26 cellular contexts compared by ENCODE assay signal in the genomic region with DNA sequence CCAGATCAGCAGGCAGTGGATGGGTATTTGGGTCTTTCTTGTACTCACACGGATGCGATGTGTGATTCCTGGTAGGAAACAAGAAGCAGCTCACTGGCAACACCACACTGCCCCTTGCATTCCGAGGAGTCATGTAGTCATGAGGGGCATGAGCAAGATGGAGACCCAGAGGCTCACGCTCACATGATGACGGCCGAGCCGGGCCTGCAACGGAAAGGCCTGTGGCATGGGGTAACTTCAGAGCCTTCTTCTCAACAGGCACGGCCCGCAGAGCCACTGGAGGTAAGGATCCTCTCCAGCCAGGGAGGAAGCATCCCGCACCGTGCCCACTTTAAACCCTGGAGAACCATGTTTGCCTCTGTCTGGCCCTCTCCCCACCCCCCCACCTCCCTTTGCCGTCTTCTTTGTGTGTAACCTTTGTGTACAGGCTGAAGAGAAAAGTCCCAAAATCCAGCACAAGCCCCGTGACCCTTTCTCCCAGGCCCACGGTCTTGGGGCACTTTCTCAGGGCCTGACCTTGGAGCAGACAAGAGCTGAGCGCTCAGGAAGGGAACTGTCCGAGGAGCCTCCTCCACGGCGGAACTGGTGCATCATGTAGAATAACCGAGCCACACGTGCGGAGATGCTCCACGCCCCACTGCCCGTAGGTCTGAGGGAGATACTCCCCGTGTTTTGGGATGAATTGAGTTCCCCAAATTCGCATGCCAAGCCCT.
"Had no signal": no experiment of that assay in that cellular context is flagged by ENCODE, and none has a peak within 500 bp of the region (broad histone marks: within the 10 kb centered on the region; RNA-seq: fewer than 3 reads in every experiment).

No MANE protein-coding gene starts in this region.

- H3K9me3 ChIP-seq: left lung, ovary, right lobe of liver, stomach had no signal

- FAIRE-seq: colon, frontal cortex, TTC549 had no signal

- H3K27me3 ChIP-seq: ovary, right lobe of liver had no signal

- H3K4me3 ChIP-seq: dorsolateral prefrontal cortex, ovary, right lobe of liver, skin epidermis, stomach, tibial artery had no signal

- DNase-seq: activated CD4-positive, alpha-beta memory T cell treated with anti-CD3 and anti-CD28 coated beads for 36 hours; activated CD4-positive, alpha-beta T cell treated with anti-CD3 and anti-CD28 coated beads for 4 hours; activated CD8-positive, alpha-beta memory T cell treated with anti-CD3 and anti-CD28 coated beads, Interleukin-2, amount 50 U/mL, for 4 hours; activated effector memory CD4-positive, alpha-beta T cell treated with anti-CD3 and anti-CD28 coated beads, Interleukin-2, amount 50 U/mL, for 16 hours; activated naive CD4-positive, alpha-beta T cell treated with anti-CD3 and anti-CD28 coated beads, Interleukin-2, amount 10 ng/mL, durations not matched to agents 7 days and 5 days; activated naive CD8-positive, alpha-beta T cell treated with anti-CD3 and anti-CD28 coated beads, Interleukin-2, amount 10 ng/mL, durations not matched to agents 7 days and 5 days; activated T-cell treated with anti-CD3 and anti-CD28 coated beads, Interleukin-2, amount 50 U/mL, for 1 hour; amniotic stem cell; central memory CD4-positive, alpha-beta T cell; effector memory CD4-positive, alpha-beta T cell; ovary; stimulated activated CD4-positive, alpha-beta T cell treated with anti-CD3 and anti-CD28 coated beads, Interleukin-1b, Interleukin-23, amount 100 ng/mL, for 48 hours; stimulated activated CD4-positive, alpha-beta T cell treated with anti-CD3 and anti-CD28 coated beads, Interleukin-4, amount 100 ng/mL, for 4 hours; stimulated activated CD8-positive, alpha-beta memory T cell treated with anti-CD3 and anti-CD28 coated beads, Interleukin-4, amount 100 ng/mL, for 48 hours; stimulated activated naive B cell treated with anti-CD40 and anti-IgM and Interleukin-4, amounts not matched to agents 10 μg/mL and 1 μg/mL and 100 μg/mL, for 72 hours; stomach; T-helper 1 cell had no signal

- H3K27ac ChIP-seq: ovary, tibial artery, VCaP had no signal

- H3K4me1 ChIP-seq: tibial artery had no signal

- H3K36me3 ChIP-seq: ovary, right lobe of liver, stomach, tibial artery had no signal
